Comparison of ENCODE assay signal across 13 cellular contexts in the genomic region with DNA sequence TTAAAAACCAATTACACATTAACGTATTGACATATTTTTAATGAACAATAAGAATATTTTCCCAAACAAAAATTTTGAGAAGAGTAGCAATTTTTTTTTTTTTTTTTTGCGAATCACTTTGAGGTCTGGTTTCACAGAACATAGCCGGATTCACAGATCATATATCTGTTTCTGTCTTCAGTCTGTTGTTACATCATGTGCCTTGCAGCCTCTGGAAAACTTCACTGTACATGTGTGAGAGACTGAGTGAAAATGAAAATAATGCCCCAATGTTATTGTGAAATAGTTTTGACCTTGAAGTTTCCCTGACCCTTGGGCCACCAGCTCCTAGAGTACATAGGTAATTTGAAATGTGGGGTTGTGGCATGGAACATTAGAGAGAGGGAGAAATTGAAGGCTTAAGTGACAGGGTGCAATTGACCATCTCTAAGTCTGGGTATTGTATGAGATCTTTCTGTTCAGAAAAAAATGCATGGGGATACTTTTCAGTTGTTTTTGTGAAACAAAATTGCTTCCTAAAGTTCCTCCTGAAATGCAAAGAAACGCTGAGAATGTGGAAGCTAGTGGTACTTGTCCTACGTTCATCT. TPM values are rescaled to one million over a fixed set of nuclear protein-coding genes. Genes with fewer than 3 reads are reported as not detected.
A peak's percentile ranks its signal among the peaks of the same experiment; 100 is the strongest.
DNase-seq lines count a peak whose midpoint lies in the region; ATAC-seq and TF ChIP-seq lines count a peak whose summit lies in the region.
"Had no signal": no experiment of that assay in that cellular context is flagged by ENCODE, and none has a peak within 500 bp of the region (broad histone marks: within the 10 kb centered on the region; RNA-seq: fewer than 3 reads in every experiment).

No MANE protein-coding gene starts in this region.

- no peaks in the 10 kb centered on the region for H3K27me3 ChIP-seq in right atrium auricular region
- H3K27me3 ChIP-seq: ovary had no signal

- no peaks in the 10 kb centered on the region for H3K36me3 ChIP-seq in right atrium auricular region
- H3K36me3 ChIP-seq: ovary had no signal

- DNase-seq in AML-193 (lab: John Stamatoyannopoulos, UW) (peak; percentile 24 to 45), KG1 (lab: John Stamatoyannopoulos, UW) (peak; percentile 37), fibroblast of mammary gland (ENCODE audit: low read depth) (peak; percentile 28), glutamatergic neuron (no peak), GM13976 (ENCODE audit: low spot score) (no peak), right atrium auricular region (ENCODE audit: low spot score) (no peak)
- DNase-seq: activated naive CD4-positive, alpha-beta T cell treated with Interleukin-2 at 50 U/mL for 16 hours; effector CD8-positive, alpha-beta T cell; H9; Karpas-422; ovary had no signal

- peaks cover 0 to 43% of the 10 kb centered on the region in 2 donors for H3K4me1 ChIP-seq in right atrium auricular region

- H3K36me3 Mint-ChIP-seq in glutamatergic neuron (ENCODE audit: unreplicated experiment): no peaks in the 10 kb centered on the region

- H3K4me3 Mint-ChIP-seq in glutamatergic neuron (ENCODE audit: unreplicated experiment): no peak overlapping the region
- H3K4me3 Mint-ChIP-seq: H9 had no signal

- TF ChIP-seq CTCF in fibroblast of mammary gland (conservative IDR thresholded peaks at IDR 0.05; ENCODE audit: control insufficient read depth, insufficient read depth, low read depth, low read length): no peak
- no peak for TF ChIP-seq CTCF in glutamatergic neuron (IDR thresholded peaks at IDR 0.05; ENCODE audit: partially characterized antibody, unreplicated experiment)
- no peak for TF ChIP-seq CTCF in GM13976 (IDR thresholded peaks at IDR 0.05; ENCODE audit: borderline replicate concordance, control extremely low read depth, extremely low read depth, insufficient read depth, missing control alignments)
- TF ChIP-seq CTCF in right atrium auricular region (IDR thresholded peaks at IDR 0.05): no peak

- no peak overlapping the region for H3K27ac Mint-ChIP-seq in glutamatergic neuron (ENCODE audit: unreplicated experiment)

- ATAC-seq in GM19463 (IDR thresholded peaks at IDR 0.05; ENCODE audit: unreplicated experiment) (peak; percentile 14), HG03139 (IDR thresholded peaks at IDR 0.05; ENCODE audit: unreplicated experiment) (no peak)

- peaks cover 5% of the 10 kb centered on the region for H3K4me1 Mint-ChIP-seq in glutamatergic neuron (ENCODE audit: low read depth, unreplicated experiment)

- H3K27me3 Mint-ChIP-seq in glutamatergic neuron (ENCODE audit: unreplicated experiment): peaks cover 2% of the 10 kb centered on the region

- no peak overlapping the region for H3K4me3 ChIP-seq in fibroblast of mammary gland (ENCODE audit: control insufficient read depth, low read depth, low read length)
- H3K4me3 ChIP-seq in right atrium auricular region: no peak overlapping the region
- H3K4me3 ChIP-seq: ovary had no signal

- in situ Hi-C loops in GM13976 (cut with MboI; ENCODE audit: low sequenced_read_pairs, unreplicated experiment): no loop called here

- no peak overlapping the region for H3K27ac ChIP-seq in right atrium auricular region
- H3K27ac ChIP-seq: ovary had no signal

- no peaks in the 10 kb centered on the region for H3K9me3 ChIP-seq in right atrium auricular region
- H3K9me3 ChIP-seq: ovary had no signal

- peaks cover 3% of the 10 kb centered on the region for H3K9me3 Mint-ChIP-seq in glutamatergic neuron (ENCODE audit: unreplicated experiment)
- H3K9me3 Mint-ChIP-seq: H9 had no signal

RNA-seq across cellular contexts. Expression of gene ITPR1, which starts 14.0 kb away (rescaled TPM):
- total RNA-seq in glutamatergic neuron (ENCODE audit: unreplicated experiment) (6.9 TPM), right atrium auricular region (10 to 100 TPM; 36.7 to 42.5 TPM)

RNA-seq across cellular contexts. Expression of gene SUMF1, which starts 40.0 kb away (rescaled TPM):
- total RNA-seq in glutamatergic neuron (ENCODE audit: unreplicated experiment): 7.2 TPM
- 10 to 100 TPM; 12.1 to 22.6 TPM for total RNA-seq in right atrium auricular region

Comparison
In these comparisons a context has a peak if more than half of its experiments do, and no peak if none do; other contexts are left out.
1. DNase-seq: peak in AML-193 (2 of 2), KG1 (single experiment) and fibroblast of mammary gland (single experiment); none in glutamatergic neuron (single experiment), GM13976 (single experiment) and right atrium auricular region (single experiment).